Comparison of ENCODE assay signal across 8 cellular contexts in the genomic region with DNA sequence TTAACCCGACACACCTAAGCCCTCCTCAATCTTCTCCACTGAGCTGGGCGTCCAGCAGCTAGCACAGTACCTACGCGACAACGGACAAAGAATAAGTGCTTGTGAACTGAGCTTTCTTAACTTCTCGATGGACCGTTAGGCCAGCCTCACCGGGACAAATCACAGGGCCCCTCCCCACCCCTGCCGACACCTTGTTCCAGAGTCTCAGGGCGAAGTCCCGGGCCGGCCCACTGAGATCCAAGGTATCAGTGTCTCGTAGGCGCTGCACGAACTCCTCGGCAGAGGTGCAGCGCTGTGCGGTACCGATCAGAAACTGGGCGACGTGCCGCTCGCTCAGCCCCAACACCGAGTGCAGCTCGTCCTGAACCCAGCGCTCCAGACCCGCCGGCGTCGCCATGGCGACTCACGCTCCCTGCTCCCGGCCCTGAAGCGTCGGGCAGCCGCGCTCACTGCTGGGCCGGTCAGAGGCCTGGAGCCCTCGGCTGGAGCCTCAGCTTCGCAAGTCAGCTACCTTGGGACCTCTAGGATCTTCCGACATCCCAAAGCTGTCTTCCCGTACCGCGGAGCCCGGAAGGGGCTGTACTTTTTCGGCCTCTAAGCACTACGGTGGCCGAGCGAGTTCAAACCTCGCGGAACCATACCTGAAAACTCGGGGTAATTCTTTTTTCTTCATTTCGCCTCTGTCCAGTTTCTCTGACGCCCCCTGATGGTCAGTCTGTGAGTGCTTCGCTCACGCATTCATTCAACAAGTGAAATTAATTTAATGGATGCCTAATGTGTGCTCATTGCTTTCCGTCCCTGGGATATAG. TPM values are rescaled to one million over a fixed set of nuclear protein-coding genes. Genes with fewer than 3 reads are reported as not detected.
DNase-seq lines count a peak whose midpoint lies in the region; ATAC-seq lines count a peak whose summit lies in the region.

TSS of gene DHX16 (minus strand) at position 562 of the 809 bp plus-strand sequence. CDS start at position 397, 165 bp downstream.

- DNase-seq in AML-193 (lab: John Stamatoyannopoulos, UW) (peak; percentile 98 to 99), NCI-H526 (lab: John Stamatoyannopoulos, UW) (peak; percentile 94 to 97), dedifferentiated amniotic fluid mesenchymal stem cell (ENCODE audit: extremely low spot score) (peak; percentile 95), left kidney (ENCODE audit: low read depth, low spot score) (peak; percentile 99)
- peak; percentile 96 for DNase-seq in activated CD4-positive, alpha-beta T cell treated with anti-CD3 and anti-CD28 coated beads, Interleukin-2, amount 10 ng/mL, durations not matched to agents 7 days and 5 days
- peak; percentile 91 to 93 for DNase-seq in stimulated activated CD4-positive, alpha-beta T cell treated with anti-CD3 and anti-CD28 coated beads, Interleukin-2, amount 100 ng/mL, for 24 hours

- CTCF ChIA-PET in activated CD4-positive, alpha-beta T cell treated with anti-CD3 and anti-CD28 coated beads, Interleukin-2, amount 10 ng/mL, durations not matched to agents 7 days and 5 days (lab: Charles Lee) = interaction anchor here (0.6 to 3.0 kb wide), 28 partner anchors 8 to 206 kb away, joined by 3 to 20 read pairs (median 5); partner anchors contain the start of genes ATAT1, MDC1 and MRPS18B

- no peaks in the 10 kb centered on the region for H3K9me3 Mint-ChIP-seq in activated CD4-positive, alpha-beta T cell treated with anti-CD3 and anti-CD28 coated beads, Interleukin-2, amount 10 ng/mL, durations not matched to agents 7 days and 5 days

- H3K4me1 Mint-ChIP-seq in activated CD4-positive, alpha-beta T cell treated with anti-CD3 and anti-CD28 coated beads, Interleukin-2, amount 10 ng/mL, durations not matched to agents 7 days and 5 days = peaks cover 45% of the 10 kb centered on the region

- peak within 1 kb of the TSS; percentile 84 for H3K27ac Mint-ChIP-seq in activated CD4-positive, alpha-beta T cell treated with anti-CD3 and anti-CD28 coated beads, Interleukin-2, amount 10 ng/mL, durations not matched to agents 7 days and 5 days

- ATAC-seq in GM19043 (IDR thresholded peaks at IDR 0.05; ENCODE audit: low read depth, unreplicated experiment) (peak; percentile 72), HG03439 (IDR thresholded peaks at IDR 0.05; ENCODE audit: unreplicated experiment) (peak; percentile 71)

- peaks cover 41% of the 10 kb centered on the region for H3K36me3 Mint-ChIP-seq in activated CD4-positive, alpha-beta T cell treated with anti-CD3 and anti-CD28 coated beads, Interleukin-2, amount 10 ng/mL, durations not matched to agents 7 days and 5 days (ENCODE audit: low read depth)

- no peaks in the 10 kb centered on the region for H3K27me3 Mint-ChIP-seq in activated CD4-positive, alpha-beta T cell treated with anti-CD3 and anti-CD28 coated beads, Interleukin-2, amount 10 ng/mL, durations not matched to agents 7 days and 5 days

- POLR2A ChIA-PET in activated CD4-positive, alpha-beta T cell treated with anti-CD3 and anti-CD28 coated beads, Interleukin-2, amount 10 ng/mL, durations not matched to agents 7 days and 5 days (lab: Charles Lee) = interaction anchor here (0.5 to 1.0 kb wide), 3 partner anchors 21 to 876 kb away, joined by 3 to 4 read pairs (median 3); no protein-coding TSS in a partner anchor

- peak within 1 kb of the TSS; percentile 91 for H3K4me3 Mint-ChIP-seq in activated CD4-positive, alpha-beta T cell treated with anti-CD3 and anti-CD28 coated beads, Interleukin-2, amount 10 ng/mL, durations not matched to agents 7 days and 5 days

RNA-seq across cellular contexts. Expression of gene DHX16, which starts in this region (rescaled TPM):
- 10 to 100 TPM; 40.4 to 40.7 TPM for total RNA-seq in activated CD4-positive, alpha-beta T cell treated with anti-CD3 and anti-CD28 coated beads, Interleukin-2, amount 10 ng/mL, durations not matched to agents 7 days and 5 days

Comparison
In these comparisons a context has a peak if more than half of its experiments do, and no peak if none do; other contexts are left out.
1. Peak in every context shown above with its lines: DNase-seq and ATAC-seq.